Comparison of ENCODE assay signal across 8 cellular contexts in the genomic region with DNA sequence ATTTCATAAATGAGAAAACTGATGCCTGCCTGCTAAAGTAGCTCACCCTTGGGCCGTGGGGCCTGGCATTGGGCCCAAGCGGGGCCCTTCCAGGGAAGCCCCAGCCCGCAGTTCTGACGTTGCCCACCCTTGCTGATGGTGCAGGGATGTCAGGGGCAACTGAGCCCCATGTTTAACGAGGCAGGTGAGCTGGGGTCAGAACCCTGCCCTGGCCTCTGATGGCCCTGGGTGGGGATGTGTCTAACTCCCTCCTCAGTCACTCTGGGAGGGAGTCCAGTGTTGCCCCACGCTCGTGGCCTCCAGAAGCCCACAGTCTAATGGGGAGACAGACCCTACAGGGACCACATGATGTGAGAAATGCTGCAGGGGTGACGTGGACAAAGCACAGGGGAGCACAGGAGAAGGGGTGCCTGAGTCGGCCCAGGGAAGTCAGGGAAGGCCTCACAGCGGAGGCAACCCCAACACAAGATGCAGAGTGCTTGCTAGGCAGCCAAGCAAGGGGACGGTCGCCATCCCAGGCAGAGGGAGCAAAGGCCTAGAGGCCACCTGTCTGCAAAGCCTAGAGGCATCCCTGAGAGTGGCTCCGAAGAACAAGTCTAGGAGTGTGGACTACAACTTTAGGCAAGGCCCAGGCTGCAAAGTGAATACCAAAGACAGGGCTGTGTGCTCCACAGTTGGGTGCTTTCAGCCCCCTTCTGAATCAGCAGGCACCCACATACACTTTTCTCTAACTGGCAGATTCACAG. TPM values are rescaled to one million over a fixed set of nuclear protein-coding genes. Genes with fewer than 3 reads are reported as not detected.
A peak's percentile ranks its signal among the peaks of the same experiment; 100 is the strongest.
DNase-seq lines count a peak whose midpoint lies in the region; ATAC-seq and TF ChIP-seq lines count a peak whose summit lies in the region.

No MANE protein-coding gene starts in this region.

- no peaks in the 10 kb centered on the region for H3K27me3 ChIP-seq in H9 (ENCODE audit: insufficient read depth, low read length)
- H3K27me3 ChIP-seq in iPS-15b (ENCODE audit: control insufficient read depth, insufficient read depth, low read length): no peaks in the 10 kb centered on the region
- H3K27me3 ChIP-seq in SK-N-SH (ENCODE audit: insufficient read depth): no peaks in the 10 kb centered on the region

- H2AK5ac ChIP-seq in H9 (ENCODE audit: insufficient read length, low read length): no peak overlapping the region

- no peak overlapping the region for H2BK5ac ChIP-seq in H9 (ENCODE audit: insufficient read length, low read length)

- no peak overlapping the region for H4K8ac ChIP-seq in H9 (replicated peaks; ENCODE audit: insufficient read length, low read depth, low read length)

- WGBS in H9 (ENCODE audit: extremely low coverage, insufficient read length, low lambda C conversion rate): no CpG with 5 or more reads among the region's 13 CpGs
- WGBS in SK-N-SH (ENCODE audit: low lambda C conversion rate): 96% methylated on average over 8 of the region's 13 CpGs

- CTCF ChIA-PET in activated CD8-positive, alpha-beta T cell treated with anti-CD3 and anti-CD28 coated beads, Interleukin-2, amount 10 ng/mL, durations not matched to agents 7 days and 5 days (lab: Charles Lee): interaction anchor here (0.6 to 2.5 kb wide), 3 partner anchors 9 to 172 kb away, joined by 3 to 11 read pairs (median 3); no protein-coding TSS in a partner anchor
- CTCF ChIA-PET in SK-N-SH (lab: Yijun Ruan, JAX): interaction anchor here (3.0 kb wide), 1 partner anchor 24 kb away, joined by 15 read pairs; a partner anchor contains a TSS

- peaks cover 2% of the 10 kb centered on the region; the same call in 1 of the 2 replicates for H3K27me3 Mint-ChIP-seq in H9 (ENCODE audit: low read depth)
- no peaks in the 10 kb centered on the region for H3K27me3 Mint-ChIP-seq in activated CD8-positive, alpha-beta T cell treated with anti-CD3 and anti-CD28 coated beads, Interleukin-2, amount 10 ng/mL, durations not matched to agents 7 days and 5 days (ENCODE audit: low read depth)

- peaks cover 17 to 34% of the 10 kb centered on the region in 2 experiments for H3K4me1 Mint-ChIP-seq in H9
- H3K4me1 Mint-ChIP-seq in activated CD8-positive, alpha-beta T cell treated with anti-CD3 and anti-CD28 coated beads, Interleukin-2, amount 10 ng/mL, durations not matched to agents 7 days and 5 days (ENCODE audit: low read depth): peaks cover 68% of the 10 kb centered on the region

- H3K4me3 ChIP-seq in iPS-15b (ENCODE audit: low read depth, low read length) (no peak overlapping the region), SK-N-SH (ENCODE audit: low read depth in 2 of 2, low read length in 1 of 2) (no peak overlapping the region)

- no peaks in the 10 kb centered on the region for H3K9me2 ChIP-seq in SK-N-SH

- no peak overlapping the region for H2BK120ac ChIP-seq in H9 (ENCODE audit: low read depth, low read length, poor library complexity, severe bottlenecking)

- H2BK12ac ChIP-seq in H9 (ENCODE audit: insufficient read length, low read depth, low read length): peak overlapping the region; percentile 55

- H3K36me3 ChIP-seq in iPS-15b (ENCODE audit: control insufficient read depth, insufficient read depth, low read length) (no peaks in the 10 kb centered on the region), SK-N-SH (replicated peaks in 1 of 2; ENCODE audit: control insufficient read depth in 1 of 2, insufficient read depth in 2 of 2, low read length in 1 of 2) (no peaks in the 10 kb centered on the region)

- no peak overlapping the region for H3K4ac ChIP-seq in H9 (ENCODE audit: low read depth, low read length)

- no peak overlapping the region for H2AFZ ChIP-seq in H9 (ENCODE audit: low read length)
- H2AFZ ChIP-seq in SK-N-SH (ENCODE audit: low read depth): no peak overlapping the region

- H3K27ac ChIP-seq in H9 (ENCODE audit: insufficient read length, low read depth, low read length): no peak overlapping the region
- H3K27ac ChIP-seq in SK-N-SH (ENCODE audit: low read depth in 2 of 2, low read length in 1 of 2): peak overlapping the region in 1 of 2 experiments; percentile 84; a peak in 2 of 4 replicates

- no peak for TF ChIP-seq RAD21 in SK-N-SH (IDR thresholded peaks at IDR 0.05; ENCODE audit: low read length)

- H3K14ac ChIP-seq in H9 (ENCODE audit: insufficient read depth, low read length): peak overlapping the region; percentile 54

- H3K23ac ChIP-seq in H9 (ENCODE audit: insufficient read length, low read depth, low read length): no peak overlapping the region

- no peaks in the 10 kb centered on the region for H3K79me1 ChIP-seq in H9 (ENCODE audit: insufficient read depth, low read depth, low read length, poor library complexity, severe bottlenecking)

- TF ChIP-seq EP300 in SK-N-SH (IDR thresholded peaks at IDR 0.05; ENCODE audit: borderline replicate concordance in 1 of 2, low read depth in 1 of 2, low read length in 1 of 2): no peak

- H3F3A ChIP-seq in SK-N-SH (replicated peaks; ENCODE audit: insufficient read depth): peaks cover 13% of the 10 kb centered on the region

- H3K79me2 ChIP-seq in H9 (ENCODE audit: insufficient read depth, low read length) (no peaks in the 10 kb centered on the region), SK-N-SH (ENCODE audit: insufficient read depth) (no peaks in the 10 kb centered on the region)

- H3K9me3 Mint-ChIP-seq in H9: no peaks in the 10 kb centered on the region; a peak in 1 of 5 replicates
- H3K9me3 Mint-ChIP-seq in activated CD8-positive, alpha-beta T cell treated with anti-CD3 and anti-CD28 coated beads, Interleukin-2, amount 10 ng/mL, durations not matched to agents 7 days and 5 days (ENCODE audit: insufficient read depth): no peaks in the 10 kb centered on the region

- no peaks in the 10 kb centered on the region for H4K20me1 ChIP-seq in H9 (ENCODE audit: control insufficient read depth, insufficient read depth, insufficient read length)
- H4K20me1 ChIP-seq in SK-N-SH (ENCODE audit: insufficient read depth): no peaks in the 10 kb centered on the region

- H3T11ph ChIP-seq in H9 (ENCODE audit: low read length): no peak overlapping the region

- peaks cover 0 to 2% (median 0%) of the 10 kb centered on the region in 3 experiments; a peak in 2 of 7 replicates for H3K36me3 Mint-ChIP-seq in H9 (ENCODE audit: insufficient read depth in 1 of 3, low read depth in 3 of 3)
- H3K36me3 Mint-ChIP-seq in activated CD8-positive, alpha-beta T cell treated with anti-CD3 and anti-CD28 coated beads, Interleukin-2, amount 10 ng/mL, durations not matched to agents 7 days and 5 days (ENCODE audit: low read depth): peaks cover 24% of the 10 kb centered on the region

- POLR2A ChIA-PET in activated CD8-positive, alpha-beta T cell treated with anti-CD3 and anti-CD28 coated beads, Interleukin-2, amount 10 ng/mL, durations not matched to agents 7 days and 5 days (lab: Charles Lee): interaction anchor here (0.9 to 3.5 kb wide), 4 partner anchors 20 to 211 kb away, joined by 3 to 119 read pairs (median 22); a partner anchor contains a TSS
- POLR2A ChIA-PET in SK-N-SH (lab: Yijun Ruan, JAX): interaction anchor here (0.8 to 2.2 kb wide), 2 partner anchors 22 to 80 kb away, joined by 3 to 10 read pairs; no protein-coding TSS in a partner anchor

- peak overlapping the region; percentile 65 for H3K18ac ChIP-seq in H9 (ENCODE audit: insufficient read length, low read depth, low read length)

- no peak overlapping the region for H2BK15ac ChIP-seq in H9 (ENCODE audit: low read depth, low read length)

- no peak overlapping the region for H3K56ac ChIP-seq in H9 (ENCODE audit: insufficient read length, low read depth, low read length)

- no peak for ATAC-seq in activated CD8-positive, alpha-beta T cell treated with anti-CD3 and anti-CD28 coated beads, Interleukin-2, amount 10 ng/mL, durations not matched to agents 7 days and 5 days
- ATAC-seq in stimulated activated naive CD8-positive, alpha-beta T cell treated with anti-CD3 and anti-CD28 coated beads, Interleukin-15, Interleukin-2, amounts not matched to agents 100 U/mL and 50 U/mL, for 24 hours: no peak
- no peak for ATAC-seq in GM18858 (IDR thresholded peaks at IDR 0.05; ENCODE audit: unreplicated experiment)

- TF ChIP-seq CTCF in H9 (conservative IDR thresholded peaks at IDR 0.05): no peak
- TF ChIP-seq CTCF in SK-N-SH (IDR thresholded peaks at IDR 0.05): no peak

- H4K5ac ChIP-seq in H9 (ENCODE audit: insufficient read length, low read depth, low read length): no peak overlapping the region

- H3K23me2 ChIP-seq in H9 (ENCODE audit: insufficient read length, low read depth, low read length, poor library complexity, severe bottlenecking): peaks cover 8% of the 10 kb centered on the region

- no peak overlapping the region for H4K91ac ChIP-seq in H9 (ENCODE audit: insufficient read length, low read depth, low read length)

- H3K4me2 ChIP-seq in H9 (ENCODE audit: insufficient read depth, insufficient read length, low read length) (no peak overlapping the region), SK-N-SH (no peak overlapping the region; the same call in 1 of the 2 replicates)

- H3K4me1 ChIP-seq in H9 (ENCODE audit: insufficient read depth, low read length) (peaks cover 3% of the 10 kb centered on the region; the same call in 1 of the 2 replicates), iPS-15b (ENCODE audit: control insufficient read depth, insufficient read depth, low read length) (peaks cover 14% of the 10 kb centered on the region), SK-N-SH (ENCODE audit: control insufficient read depth in 1 of 2, insufficient read depth in 2 of 2, low read depth in 1 of 2, low read length in 1 of 2) (peaks cover 6 to 16% of the 10 kb centered on the region in 2 experiments; a peak in 2 of 4 replicates)

- H3K9me3 ChIP-seq in H9 (ENCODE audit: control insufficient read depth, low read depth, low read length): no peaks in the 10 kb centered on the region
- H3K9me3 ChIP-seq in iPS-15b (ENCODE audit: control insufficient read depth, insufficient read depth, low read length): no peaks in the 10 kb centered on the region
- H3K9me3 ChIP-seq in SK-N-SH: no peaks in the 10 kb centered on the region

- H3K27ac Mint-ChIP-seq in H9: peak overlapping the region in 2 of 3 experiments; percentile 81 to 90; a peak in 2 of 7 replicates
- peak overlapping the region; percentile 98 for H3K27ac Mint-ChIP-seq in activated CD8-positive, alpha-beta T cell treated with anti-CD3 and anti-CD28 coated beads, Interleukin-2, amount 10 ng/mL, durations not matched to agents 7 days and 5 days

- H3K9ac ChIP-seq in H9 (ENCODE audit: extremely low read depth, insufficient read length, low read length) (no peak overlapping the region), iPS-15b (ENCODE audit: low read depth, low read length) (peak overlapping the region; percentile 48), SK-N-SH (no peak overlapping the region)

- no peak for DNase-seq in H9
- no peak for DNase-seq in activated CD8-positive, alpha-beta T cell treated with anti-CD3 and anti-CD28 coated beads, Interleukin-2, amount 10 ng/mL, durations not matched to agents 7 days and 5 days
- peak; percentile 21 for DNase-seq in stimulated activated naive CD8-positive, alpha-beta T cell treated with anti-CD3 and anti-CD28 coated beads, Interleukin-15, Interleukin-2, amounts not matched to agents 100 U/mL and 50 U/mL, for 24 hours
- DNase-seq in GDM1 (lab: John Stamatoyannopoulos, UW): no peak
- no peak for DNase-seq in EL
- DNase-seq in SK-N-SH: no peak

- no peak overlapping the region for H3K4me3 Mint-ChIP-seq in H9
- H3K4me3 Mint-ChIP-seq in activated CD8-positive, alpha-beta T cell treated with anti-CD3 and anti-CD28 coated beads, Interleukin-2, amount 10 ng/mL, durations not matched to agents 7 days and 5 days: no peak overlapping the region

- H2BK20ac ChIP-seq in H9 (ENCODE audit: low read depth, low read length, poor library complexity, severe bottlenecking): no peak overlapping the region

RNA-seq across cellular contexts. Expression of a gene that starts 25.2 kb away (rescaled TPM):
- total RNA-seq in H9 (2021): 82.9 and 84.0 TPM in 2 replicates
- total RNA-seq in activated CD8-positive, alpha-beta T cell treated with anti-CD3 and anti-CD28 coated beads, Interleukin-2, amount 10 ng/mL, durations not matched to agents 7 days and 5 days: 100 to 1,000 TPM; 382 to 384 TPM
- 24.9 and 30.4 TPM in 2 replicates for polyA plus RNA-seq in SK-N-SH (2012; rRNA removed)
- 19.5 and 19.9 TPM in 2 replicates for polyA plus RNA-seq in SK-N-SH (2012; cell fraction: cytosol; rRNA removed)
- 41.8 and 55.3 TPM in 2 replicates for polyA plus RNA-seq in SK-N-SH (2012; cell fraction: nucleus; rRNA removed)

RNA-seq across cellular contexts. Expression of a gene that starts 55.8 kb away (rescaled TPM):
- 25.9 and 27.6 TPM in 2 replicates for total RNA-seq in H9 (2021)
- total RNA-seq in activated CD8-positive, alpha-beta T cell treated with anti-CD3 and anti-CD28 coated beads, Interleukin-2, amount 10 ng/mL, durations not matched to agents 7 days and 5 days: 10 to 100 TPM; 26.4 to 29.7 TPM
- 22.9 and 25.8 TPM in 2 replicates for polyA plus RNA-seq in SK-N-SH (2012; rRNA removed)
- 15.6 and 19.0 TPM in 2 replicates for polyA plus RNA-seq in SK-N-SH (2012; cell fraction: cytosol; rRNA removed)
- polyA plus RNA-seq in SK-N-SH (2012; cell fraction: nucleus; rRNA removed): 38.8 and 40.0 TPM in 2 replicates
